In the genomic region with DNA sequence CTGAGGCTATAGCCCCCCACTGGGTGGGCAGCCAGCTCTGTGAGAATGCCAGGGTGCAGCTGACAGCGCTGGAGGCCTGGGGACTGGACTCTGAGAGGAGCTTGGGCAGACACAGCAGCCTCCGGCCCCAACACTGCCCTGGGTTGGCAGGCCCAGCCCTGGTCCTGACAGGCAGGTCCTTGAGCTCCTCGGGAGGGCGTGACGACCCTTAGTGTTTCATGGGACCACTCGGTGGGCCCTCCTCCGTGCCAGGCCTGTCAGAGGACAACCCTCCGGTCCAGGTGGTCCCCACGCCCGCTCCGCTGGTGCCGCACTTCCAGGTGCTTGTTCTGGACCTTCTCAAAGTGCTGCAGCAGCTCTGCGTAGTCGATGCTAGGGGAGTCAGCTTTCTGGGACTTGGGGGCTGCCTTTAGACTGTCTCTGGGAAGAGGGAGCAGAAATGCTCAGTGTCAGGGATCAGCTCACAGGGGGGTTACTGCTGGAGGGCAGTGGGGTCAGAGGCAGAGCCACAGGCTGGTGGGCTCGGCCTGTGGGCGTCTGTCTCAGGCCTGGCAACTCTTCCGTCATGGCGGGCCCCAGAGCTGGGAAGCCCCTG, we compare ENCODE assay signal across 1 cellular context.
TF ChIP-seq lines count a peak whose summit lies in the region.

No MANE protein-coding gene starts in this region.

TF ChIP-seq in A549, 52 proteins besides CTCF, POLR2A, EP300 and RAD21:
- TF ChIP-seq, protein P1, sequence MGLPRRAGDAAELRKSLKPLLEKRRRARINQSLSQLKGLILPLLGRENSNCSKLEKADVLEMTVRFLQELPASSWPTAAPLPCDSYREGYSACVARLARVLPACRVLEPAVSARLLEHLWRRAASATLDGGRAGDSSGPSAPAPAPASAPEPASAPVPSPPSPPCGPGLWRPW (IDR thresholded peaks at IDR 0.05), result no peak
- TF ChIP-seq BHLHE40 (IDR thresholded peaks at IDR 0.05; ENCODE audit: low read depth, low read length) (no peak), NFE2L2 (conservative IDR thresholded peaks at IDR 0.05; ENCODE audit: low read length) (no peak)
- TF ChIP-seq, protein P2, sequence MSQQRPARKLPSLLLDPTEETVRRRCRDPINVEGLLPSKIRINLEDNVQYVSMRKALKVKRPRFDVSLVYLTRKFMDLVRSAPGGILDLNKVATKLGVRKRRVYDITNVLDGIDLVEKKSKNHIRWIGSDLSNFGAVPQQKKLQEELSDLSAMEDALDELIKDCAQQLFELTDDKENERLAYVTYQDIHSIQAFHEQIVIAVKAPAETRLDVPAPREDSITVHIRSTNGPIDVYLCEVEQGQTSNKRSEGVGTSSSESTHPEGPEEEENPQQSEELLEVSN (IDR thresholded peaks at IDR 0.05; ENCODE audit: borderline replicate concordance, low read depth), result no peak
